Comparison of ENCODE assay signal across 12 cellular contexts in the genomic region with DNA sequence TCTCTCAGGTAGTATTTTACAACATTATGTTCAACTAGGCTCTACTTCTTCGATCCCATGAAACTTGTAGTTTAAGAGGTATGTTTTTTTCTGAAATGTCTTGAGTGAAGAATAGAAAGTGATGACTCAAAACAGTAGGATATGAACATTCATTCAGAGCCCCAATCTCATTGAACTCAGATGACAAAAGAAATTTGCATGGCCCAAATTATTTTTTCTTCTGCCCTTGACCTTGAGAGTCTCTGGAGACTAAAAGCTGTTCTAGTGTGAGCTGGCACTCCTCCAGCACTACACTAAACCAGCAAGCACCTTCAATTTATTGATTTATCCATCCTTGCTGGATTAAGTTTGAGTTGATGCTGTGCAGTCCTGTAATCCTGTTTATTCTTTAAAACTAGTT. TPM values are rescaled to one million over a fixed set of nuclear protein-coding genes. Genes with fewer than 3 reads are reported as not detected.
DNase-seq lines count a peak whose midpoint lies in the region; ATAC-seq and TF ChIP-seq lines count a peak whose summit lies in the region.
"Had no signal": no experiment of that assay in that cellular context is flagged by ENCODE, and none has a peak within 500 bp of the region (broad histone marks: within the 10 kb centered on the region; RNA-seq: fewer than 3 reads in every experiment).

No MANE protein-coding gene starts in this region.

- H2AK5ac ChIP-seq in trophoblast cell (ENCODE audit: low read length) = no peak overlapping the region

- H3K4me3 Mint-ChIP-seq in mesothelial cell of epicardium = peak overlapping the region; percentile 46
- no peak overlapping the region for H3K4me3 Mint-ChIP-seq in CD8-positive, alpha-beta T cell

- no peaks in the 10 kb centered on the region for H3K27me3 Mint-ChIP-seq in mesothelial cell of epicardium (ENCODE audit: low read depth)
- H3K27me3 Mint-ChIP-seq in CD8-positive, alpha-beta T cell (ENCODE audit: low read depth) = peaks cover 27% of the 10 kb centered on the region

- H3K9me3 ChIP-seq in CD8-positive, alpha-beta T cell (ENCODE audit: low read length) = no peaks in the 10 kb centered on the region
- no peaks in the 10 kb centered on the region for H3K9me3 ChIP-seq in trophoblast cell (ENCODE audit: insufficient read depth, low read depth, low read length)
- H3K9me3 ChIP-seq: breast epithelium had no signal

- H3K18ac ChIP-seq in trophoblast cell (ENCODE audit: low read length) = no peak overlapping the region

- H3K9ac ChIP-seq in trophoblast cell (ENCODE audit: low read length) = no peak overlapping the region

- no CpG with 5 or more reads among the region's 1 CpG for WGBS in trophoblast cell (ENCODE audit: extremely low coverage, insufficient coverage, insufficient read length)

- H4K91ac ChIP-seq in trophoblast cell (ENCODE audit: low read depth, low read length) = no peak overlapping the region

- H3K4me2 ChIP-seq in trophoblast cell (ENCODE audit: low read length) = no peak overlapping the region

- H3K4me1 Mint-ChIP-seq in mesothelial cell of epicardium = peaks cover 47% of the 10 kb centered on the region
- peaks cover 2% of the 10 kb centered on the region for H3K4me1 Mint-ChIP-seq in CD8-positive, alpha-beta T cell (ENCODE audit: low read depth)

- DNase-seq in NCI-H1417 (lab: John Stamatoyannopoulos, UW) (peak; percentile 3 to 52 (median 50)), NCI-H1417 treated with DMSO at 0.1 percent for 48 hours (lab: John Stamatoyannopoulos, UW) (no peak), mesothelial cell of epicardium (ENCODE audit: low spot score in 2 of 2, unreplicated experiment in 2 of 2) (no peak), trophoblast cell (no peak), foreskin melanocyte (no peak)
- DNase-seq in CD8-positive, alpha-beta T cell = no peak
- DNase-seq: ACHN, NCI-H146 had no signal

- peaks cover 4% of the 10 kb centered on the region for H3K9me3 Mint-ChIP-seq in mesothelial cell of epicardium
- H3K9me3 Mint-ChIP-seq in CD8-positive, alpha-beta T cell = no peaks in the 10 kb centered on the region

- no peaks in the 10 kb centered on the region for H3K36me3 ChIP-seq in CD8-positive, alpha-beta T cell (ENCODE audit: insufficient read depth, low read length)
- no peaks in the 10 kb centered on the region for H3K36me3 ChIP-seq in trophoblast cell (ENCODE audit: control insufficient read depth in 1 of 2, insufficient read depth in 2 of 2, low read length in 2 of 2)
- H3K36me3 ChIP-seq: breast epithelium, heart left ventricle had no signal

- intact Hi-C loops in CD8-positive, alpha-beta T cell (cut with DNase I, micrococcal nuclease) = no loop called here

- H3K27ac ChIP-seq in CD8-positive, alpha-beta T cell (ENCODE audit: low read depth, low read length) = no peak overlapping the region
- no peak overlapping the region for H3K27ac ChIP-seq in trophoblast cell (ENCODE audit: low read depth, low read length)
- H3K27ac ChIP-seq: breast epithelium had no signal

- H4K8ac ChIP-seq in trophoblast cell (ENCODE audit: low read depth, low read length) = no peak overlapping the region

- no peaks in the 10 kb centered on the region for H3K79me1 ChIP-seq in trophoblast cell (ENCODE audit: low read length)

- H2BK5ac ChIP-seq in trophoblast cell (ENCODE audit: low read depth, low read length, poor library complexity) = no peak overlapping the region

- CTCF ChIA-PET in CD8-positive, alpha-beta T cell (lab: Charles Lee) = no interaction called here

- POLR2A ChIA-PET in CD8-positive, alpha-beta T cell (lab: Charles Lee) = no interaction called here

- peaks cover 12% of the 10 kb centered on the region for H3K36me3 Mint-ChIP-seq in mesothelial cell of epicardium
- no peaks in the 10 kb centered on the region for H3K36me3 Mint-ChIP-seq in CD8-positive, alpha-beta T cell

- H3K23ac ChIP-seq in trophoblast cell (ENCODE audit: low read length) = no peak overlapping the region

- no peak overlapping the region for H2BK120ac ChIP-seq in trophoblast cell (ENCODE audit: insufficient read depth, low read length, poor library complexity)

- H3K4me3 ChIP-seq in CD8-positive, alpha-beta T cell (ENCODE audit: low read depth, low read length) = no peak overlapping the region
- no peak overlapping the region for H3K4me3 ChIP-seq in trophoblast cell (ENCODE audit: low read depth, low read length)
- H3K4me3 ChIP-seq: breast epithelium, heart left ventricle had no signal

- H4K12ac ChIP-seq in trophoblast cell (ENCODE audit: low read depth, low read length) = no peak overlapping the region

- peak; percentile 86 for ATAC-seq in GM21619 (IDR thresholded peaks at IDR 0.05; ENCODE audit: unreplicated experiment)
- ATAC-seq in HG03378 (IDR thresholded peaks at IDR 0.05; ENCODE audit: unreplicated experiment) = peak; percentile 93
- ATAC-seq in CD8-positive, alpha-beta T cell = no peak
- ATAC-seq: heart left ventricle had no signal

- no peak overlapping the region for H2BK12ac ChIP-seq in trophoblast cell (ENCODE audit: low read length)

- no peaks in the 10 kb centered on the region for H3K79me2 ChIP-seq in trophoblast cell (ENCODE audit: control insufficient read depth, insufficient read depth, low read length, poor library complexity)

- no peak for TF ChIP-seq CTCF in mesothelial cell of epicardium (IDR thresholded peaks at IDR 0.05; ENCODE audit: unreplicated experiment)
- no peak for TF ChIP-seq CTCF in CD8-positive, alpha-beta T cell (IDR thresholded peaks at IDR 0.05)

- no peaks in the 10 kb centered on the region for H3K4me1 ChIP-seq in CD8-positive, alpha-beta T cell (ENCODE audit: insufficient read depth, low read length)
- peaks cover 7 to 10% of the 10 kb centered on the region in 2 experiments for H3K4me1 ChIP-seq in trophoblast cell (ENCODE audit: control insufficient read depth in 1 of 2, insufficient read depth in 2 of 2, low read length in 2 of 2)
- H3K4me1 ChIP-seq: breast epithelium had no signal

- H3K4ac ChIP-seq in trophoblast cell (ENCODE audit: low read depth, low read length) = no peak overlapping the region

- H2AFZ ChIP-seq in trophoblast cell (ENCODE audit: insufficient read depth, low read length, poor library complexity) = no peak overlapping the region

- peak overlapping the region; percentile 61 for H3K27ac Mint-ChIP-seq in mesothelial cell of epicardium
- no peak overlapping the region for H3K27ac Mint-ChIP-seq in CD8-positive, alpha-beta T cell

- H3K27me3 ChIP-seq in CD8-positive, alpha-beta T cell (ENCODE audit: insufficient read depth, low read length) = peaks cover 6% of the 10 kb centered on the region
- H3K27me3 ChIP-seq in trophoblast cell (ENCODE audit: insufficient read depth, low read length) = peaks cover 24% of the 10 kb centered on the region
- H3K27me3 ChIP-seq: breast epithelium had no signal

- H3K14ac ChIP-seq in trophoblast cell (ENCODE audit: low read length) = no peak overlapping the region

RNA-seq across cellular contexts. Expression of gene DCLK2, which starts 4.0 kb away (rescaled TPM):
- 49.2 to 52.5 TPM (median 49.5 TPM) in 3 replicates for total RNA-seq in mesothelial cell of epicardium
- total RNA-seq in CD8-positive, alpha-beta T cell = under 1 TPM in 1 of 2 experiments, not detected in 1; 0.44 TPM
- 0.40 and 0.47 TPM in 2 replicates for polyA plus RNA-seq in trophoblast cell (2013)

Comparison
In these comparisons a context has a peak if more than half of its experiments do, and no peak if none do; other contexts are left out.
1. DNase-seq: peak in NCI-H1417 (3 of 3); none in NCI-H1417 treated with DMSO at 0.1 percent for 48 hours (single experiment), mesothelial cell of epicardium (0 of 2), CD8-positive, alpha-beta T cell (0 of 7), trophoblast cell (0 of 2) and foreskin melanocyte (single experiment).
2. RNA of gene DCLK2, which starts 4.0 kb away (total RNA-seq): 49.2 to 52.5 TPM in mesothelial cell of epicardium; 0.44 TPM in CD8-positive, alpha-beta T cell; every median in the first group is over 10 times any median in the second.